In genomic region chr4:165873298-165874071, GRCh38 we compare ENCODE assay signal across 8 cellular contexts. TPM values are rescaled to one million over a fixed set of nuclear protein-coding genes. Genes with fewer than 3 reads are reported as not detected.
DNase-seq lines count a peak whose midpoint lies in the region; ATAC-seq and TF ChIP-seq lines count a peak whose summit lies in the region.

No MANE protein-coding gene starts in this region.

- no peaks in the 10 kb centered on the region for H3K9me3 ChIP-seq in hepatocyte (ENCODE audit: low read depth)

- ATAC-seq in HG02759 (IDR thresholded peaks at IDR 0.05; ENCODE audit: unreplicated experiment) (peak; percentile 44), HG02678 (IDR thresholded peaks at IDR 0.05; ENCODE audit: unreplicated experiment) (no peak), GM18867 (IDR thresholded peaks at IDR 0.05; ENCODE audit: unreplicated experiment) (no peak)
- ATAC-seq in activated naive CD8-positive, alpha-beta T cell treated with anti-CD3 and anti-CD28 coated beads, Interleukin-2, amount 50 U/mL, for 24 hours: peak; percentile 30

- H3K4me3 Mint-ChIP-seq in activated naive CD8-positive, alpha-beta T cell treated with anti-CD3 and anti-CD28 coated beads, Interleukin-2, amount 50 U/mL, for 24 hours: no peak overlapping the region

- H3K36me3 Mint-ChIP-seq in activated naive CD8-positive, alpha-beta T cell treated with anti-CD3 and anti-CD28 coated beads, Interleukin-2, amount 50 U/mL, for 24 hours (ENCODE audit: low read depth): no peaks in the 10 kb centered on the region

- CTCF ChIA-PET in BJ (lab: Yijun Ruan, JAX): interaction anchor here (0.7 to 1.2 kb wide), 4 partner anchors 20 to 337 kb away, joined by 3 read pairs; no protein-coding TSS in a partner anchor

- POLR2A ChIA-PET in BJ (lab: Charles Lee): no interaction called here

- H3K27ac ChIP-seq in hepatocyte: no peak overlapping the region

- 1% methylated on average over 59 of the region's 70 CpGs for WGBS in hepatocyte (ENCODE audit: low lambda C conversion rate, missing lambda C conversion rate)

- no peaks in the 10 kb centered on the region for H3K4me1 ChIP-seq in hepatocyte (ENCODE audit: insufficient read depth)

- DNase-seq in BJ (ENCODE audit: low read depth) (no peak), hepatocyte (ENCODE audit: low spot score) (peak; percentile 55), skeletal muscle cell (ENCODE audit: low read depth) (no peak), NOMO-1 treated with dmso at 0.1 percent for 144 hours (lab: John Stamatoyannopoulos, UW; ENCODE audit: unreplicated experiment) (no peak)
- peak; percentile 2 for DNase-seq in activated naive CD8-positive, alpha-beta T cell treated with anti-CD3 and anti-CD28 coated beads, Interleukin-2, amount 50 U/mL, for 24 hours

- H3K4me3 ChIP-seq in BJ (ENCODE audit: low read depth, low read length) (peak overlapping the region; percentile 41), hepatocyte (peak overlapping the region; percentile 49), skeletal muscle cell (ENCODE audit: low read depth, low read length) (peak overlapping the region; percentile 64)

- no peak for TF ChIP-seq CTCF in BJ (IDR thresholded peaks at IDR 0.05; ENCODE audit: insufficient read depth, low read depth, low read length)
- no peak for TF ChIP-seq CTCF in hepatocyte (IDR thresholded peaks at IDR 0.05; ENCODE audit: poor library complexity)

- H4K20me1 ChIP-seq in hepatocyte (ENCODE audit: insufficient read depth, poor library complexity, severe bottlenecking): no peaks in the 10 kb centered on the region

- H3K27ac Mint-ChIP-seq in activated naive CD8-positive, alpha-beta T cell treated with anti-CD3 and anti-CD28 coated beads, Interleukin-2, amount 50 U/mL, for 24 hours: no peak overlapping the region

- H3K9me2 ChIP-seq in hepatocyte (replicated peaks; ENCODE audit: insufficient read depth): no peaks in the 10 kb centered on the region

- H3K27me3 ChIP-seq in BJ (ENCODE audit: control insufficient read depth, insufficient read depth, low read length): peaks cover 25% of the 10 kb centered on the region
- peaks cover 60% of the 10 kb centered on the region for H3K27me3 ChIP-seq in hepatocyte

- peak overlapping the region; percentile 99 for H3K4me2 ChIP-seq in hepatocyte

- H2AFZ ChIP-seq in hepatocyte: peak overlapping the region; percentile 70

- H3K36me3 ChIP-seq in BJ (ENCODE audit: control insufficient read depth, insufficient read depth, low read length): no peaks in the 10 kb centered on the region
- H3K36me3 ChIP-seq in hepatocyte (replicated peaks; ENCODE audit: insufficient read depth, low read depth): no peaks in the 10 kb centered on the region

- H3K27me3 Mint-ChIP-seq in activated naive CD8-positive, alpha-beta T cell treated with anti-CD3 and anti-CD28 coated beads, Interleukin-2, amount 50 U/mL, for 24 hours: peaks cover 59% of the 10 kb centered on the region

- H3K9me3 Mint-ChIP-seq in activated naive CD8-positive, alpha-beta T cell treated with anti-CD3 and anti-CD28 coated beads, Interleukin-2, amount 50 U/mL, for 24 hours: no peaks in the 10 kb centered on the region

- H3K4me1 Mint-ChIP-seq in activated naive CD8-positive, alpha-beta T cell treated with anti-CD3 and anti-CD28 coated beads, Interleukin-2, amount 50 U/mL, for 24 hours: peaks cover 4% of the 10 kb centered on the region

- no peaks in the 10 kb centered on the region for H3K79me2 ChIP-seq in hepatocyte

RNA-seq across cellular contexts. Expression of gene TLL1, which starts 0.4 kb away (rescaled TPM):
- polyA plus RNA-seq in BJ (2011; rRNA removed): 0.33 and 0.66 TPM in 2 replicates
- polyA minus RNA-seq in BJ (2011; rRNA and poly(A)+ RNA removed): 0.67 and 0.90 TPM in 2 replicates
- 0.30 and 1.4 TPM in 2 replicates for total RNA-seq in hepatocyte
- polyA plus RNA-seq in hepatocyte: 0.21 and 0.97 TPM in 2 replicates

Comparison
In these comparisons a context has a peak if more than half of its experiments do, and no peak if none do; other contexts are left out.
1. DNase-seq: peak in activated naive CD8-positive, alpha-beta T cell treated with anti-CD3 and anti-CD28 coated beads, Interleukin-2, amount 50 U/mL, for 24 hours (single experiment) and hepatocyte (single experiment); none in BJ (single experiment), skeletal muscle cell (single experiment) and NOMO-1 treated with dmso at 0.1 percent for 144 hours (single experiment).
2. ATAC-seq: peak in HG02759 (single experiment) and activated naive CD8-positive, alpha-beta T cell treated with anti-CD3 and anti-CD28 coated beads, Interleukin-2, amount 50 U/mL, for 24 hours (single experiment); none in HG02678 (single experiment) and GM18867 (single experiment).
3. Peak in every context shown above with its lines, with median percentiles within 50 percentile points of each other: H3K4me3 ChIP-seq.